Comparison of ENCODE assay signal across 9 cellular contexts in genomic region chr3:118785415-118785814, GRCh38.
"Had no signal": no experiment of that assay in that cellular context is flagged by ENCODE, and none has a peak within 500 bp of the region (broad histone marks: within the 10 kb centered on the region; RNA-seq: fewer than 3 reads in every experiment).

No MANE protein-coding gene starts in this region.

- H3K9me3 Mint-ChIP-seq: GM23338, H9 had no signal

- DNase-seq: H9, HCEC 1CT, Kasumi-1, KBM-7 had no signal

- H2AFZ ChIP-seq: GM23338 had no signal

- ATAC-seq: GM23338 had no signal

- H3K4me3 ChIP-seq: GM23338 had no signal

- FAIRE-seq: H1, H54, HTR-8/SVneo had no signal

- H3K27ac Mint-ChIP-seq: H9 had no signal

- H3K4me3 Mint-ChIP-seq: GM23338, H9 had no signal

- H3K4me2 ChIP-seq: GM23338, KMS-11 had no signal

- H3K9ac ChIP-seq: KMS-11 had no signal

- H3K27ac ChIP-seq: KMS-11 had no signal

- H3K4me1 Mint-ChIP-seq: GM23338 had no signal
